Comparison of ENCODE assay signal across 11 cellular contexts in genomic region chr10:47402681-47403301, GRCh38. TPM values are rescaled to one million over a fixed set of nuclear protein-coding genes. Genes with fewer than 3 reads are reported as not detected.
DNase-seq lines count a peak whose midpoint lies in the region; ATAC-seq, FAIRE-seq and TF ChIP-seq lines count a peak whose summit lies in the region.
"Had no signal": no experiment of that assay in that cellular context is flagged by ENCODE, and none has a peak within 500 bp of the region (broad histone marks: within the 10 kb centered on the region; RNA-seq: fewer than 3 reads in every experiment).

No MANE protein-coding gene starts in this region.

- peak overlapping the region; percentile 86 for H3K27ac Mint-ChIP-seq in neural crest cell (ENCODE audit: unreplicated experiment)

- DNase-seq in AG10803 (ENCODE audit: low read depth) (peak; percentile 91), RCC 7860 (ENCODE audit: low spot score) (peak; percentile 94), fibroblast of the aortic adventitia (ENCODE audit: low read depth) (peak; percentile 89), neural crest cell (ENCODE audit: low read depth, low spot score) (no peak), NCI-H187 treated with DMSO at 0.1 percent for 48 hours (lab: John Stamatoyannopoulos, UW) (no peak)
- no peak for DNase-seq in stimulated activated naive CD8-positive, alpha-beta T cell treated with anti-CD3 and anti-CD28 coated beads, Interleukin-15, Interleukin-2, amounts not matched to agents 100 U/mL and 50 U/mL, for 24 hours
- DNase-seq: DND-41; stimulated activated CD4-positive, alpha-beta T cell treated with anti-CD3 and anti-CD28 coated beads, Interleukin-2, amount 100 ng/mL, for 24 hours had no signal

- ATAC-seq in HG03159 (IDR thresholded peaks at IDR 0.05; ENCODE audit: unreplicated experiment) (no peak), HG03442 (IDR thresholded peaks at IDR 0.05; ENCODE audit: unreplicated experiment) (no peak)
- no peak for ATAC-seq in stimulated activated naive CD8-positive, alpha-beta T cell treated with anti-CD3 and anti-CD28 coated beads, Interleukin-15, Interleukin-2, amounts not matched to agents 100 U/mL and 50 U/mL, for 24 hours

- no peaks in the 10 kb centered on the region for H3K36me3 Mint-ChIP-seq in neural crest cell (ENCODE audit: low read depth)

- FAIRE-seq in RCC 7860 (lab: Jason Lieb, UNC), result no peak
- FAIRE-seq: colon had no signal

- H3K27me3 Mint-ChIP-seq in neural crest cell (ENCODE audit: low read depth), result no peaks in the 10 kb centered on the region

- no peak for TF ChIP-seq CTCF in AG10803 (conservative IDR thresholded peaks at IDR 0.05; ENCODE audit: low read length)
- no peak for TF ChIP-seq CTCF in fibroblast of the aortic adventitia (IDR thresholded peaks at IDR 0.05; ENCODE audit: insufficient read depth, low read length)
- TF ChIP-seq CTCF in neural crest cell (conservative IDR thresholded peaks at IDR 0.05), result no peak

- H3K9me3 Mint-ChIP-seq in neural crest cell, result peaks cover 3% of the 10 kb centered on the region

- peak overlapping the region; percentile 48 for H3K4me3 Mint-ChIP-seq in neural crest cell

- H3K4me1 Mint-ChIP-seq in neural crest cell, result peaks cover 22% of the 10 kb centered on the region

- no peak overlapping the region for H3K4me3 ChIP-seq in AG10803 (ENCODE audit: low read length)
- no peak overlapping the region for H3K4me3 ChIP-seq in fibroblast of the aortic adventitia (ENCODE audit: low read depth, low read length)

RNA-seq across cellular contexts. Expression of gene ZNF488, which starts 18.7 kb away (rescaled TPM):
- total RNA-seq in fibroblast of the aortic adventitia (ENCODE audit: low replicate concordance), result 0.18 and 0.41 TPM in 2 replicates
- 2.9 and 3.2 TPM in 2 replicates for total RNA-seq in neural crest cell

RNA-seq across cellular contexts. Expression of gene RBP3, which starts 54.6 kb away (rescaled TPM):
- total RNA-seq in fibroblast of the aortic adventitia (ENCODE audit: low replicate concordance), result not detected in 2 replicates
- total RNA-seq in neural crest cell, result not detected in 2 replicates

Comparison
In these comparisons a context has a peak if more than half of its experiments do, and no peak if none do; other contexts are left out.
1. DNase-seq: peak in AG10803 (single experiment), RCC 7860 (single experiment) and fibroblast of the aortic adventitia (single experiment); none in neural crest cell (single experiment), stimulated activated naive CD8-positive, alpha-beta T cell treated with anti-CD3 and anti-CD28 coated beads, Interleukin-15, Interleukin-2, amounts not matched to agents 100 U/mL and 50 U/mL, for 24 hours (single experiment) and NCI-H187 treated with DMSO at 0.1 percent for 48 hours (single experiment).